32 cellular contexts compared by ENCODE assay signal in the genomic region with DNA sequence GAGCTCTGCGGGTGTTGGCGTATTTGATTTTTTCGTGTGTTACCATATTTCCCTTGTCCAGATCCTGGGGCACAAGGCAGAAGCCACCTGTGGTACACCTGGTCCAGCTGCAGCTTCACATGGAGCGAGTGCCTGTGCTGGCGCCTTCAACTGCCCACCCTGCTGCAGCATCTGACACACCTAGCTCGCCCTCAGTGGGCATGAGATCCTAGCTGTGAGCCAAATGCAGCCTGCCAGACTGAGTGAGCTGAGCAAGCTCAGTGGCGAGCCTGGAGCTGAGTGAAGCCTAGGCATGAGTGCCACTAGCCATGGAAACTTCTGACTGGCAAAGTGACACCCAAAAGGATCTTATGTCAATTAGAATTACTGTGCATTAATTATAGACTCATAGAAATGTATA.
"Had no signal": no experiment of that assay in that cellular context is flagged by ENCODE, and none has a peak within 500 bp of the region (broad histone marks: within the 10 kb centered on the region; RNA-seq: fewer than 3 reads in every experiment).

No MANE protein-coding gene starts in this region.

- DNase-seq: activated effector memory CD4-positive, alpha-beta T cell treated with anti-CD3 and anti-CD28 coated beads, Interleukin-2, amount 50 U/mL, for 16 hours; activated effector memory CD4-positive, alpha-beta T cell treated with Interleukin-2 at 50 U/mL for 16 hours; activated gamma-delta T cell; activated gamma-delta T cell treated with Interleukin-2 at 50 U/mL for 16 hours; activated naive CD4-positive, alpha-beta T cell; activated naive CD4-positive, alpha-beta T cell treated with anti-CD3 and anti-CD28 coated beads for 36 hours; activated naive CD4-positive, alpha-beta T cell treated with anti-CD3 and anti-CD28 coated beads, Interleukin-2, amount 10 ng/mL, durations not matched to agents 7 days and 5 days; activated naive CD4-positive, alpha-beta T cell treated with anti-CD3 and anti-CD28 coated beads, Interleukin-2, amount 50 U/mL, for 16 hours; activated naive CD4-positive, alpha-beta T cell treated with Interleukin-2 at 50 U/mL for 16 hours; activated naive CD8-positive, alpha-beta T cell treated with anti-CD3 and anti-CD28 coated beads for 36 hours; activated naive CD8-positive, alpha-beta T cell treated with anti-CD3 and anti-CD28 coated beads, Interleukin-2, amount 10 ng/mL, durations not matched to agents 7 days and 5 days; activated naive CD8-positive, alpha-beta T cell treated with anti-CD3 and anti-CD28 coated beads, Interleukin-2, amount 50 U/mL, for 24 hours; activated T-cell treated with anti-CD3 and anti-CD28 coated beads, Interleukin-2, amount 50 U/mL, for 1 hour; activated T-cell treated with anti-CD3 and anti-CD28 coated beads, Interleukin-2, amount 50 U/mL, for 24 hours; activated T-cell treated with anti-CD3 and anti-CD28 coated beads, Interleukin-2, amount 50 U/mL, for 4 hours; activated T-cell treated with anti-CD3 and anti-CD28 coated beads, Interleukin-2, amount 50 U/mL, for 48 hours; activated T-cell treated with anti-CD3 and anti-CD28 coated beads, Interleukin-2, amount 50 U/mL, for 72 hours; adrenal gland; amniotic stem cell; amygdala; anterior cingulate cortex; aorta; body of pancreas; brain microvascular endothelial cell; caudate nucleus; central memory CD4-positive, alpha-beta T cell; cerebellar nuclear complex had no signal

- ATAC-seq: activated naive CD4-positive, alpha-beta T cell treated with anti-CD3 and anti-CD28 coated beads, Interleukin-2, amount 50 U/mL, for 72 hours; activated naive CD8-positive, alpha-beta T cell treated with anti-CD3 and anti-CD28 coated beads, Interleukin-2, amount 50 U/mL, for 24 hours; activated T-cell treated with anti-CD3 and anti-CD28 coated beads, Interleukin-2, amount 50 U/mL, for 4 hours; activated T-cell treated with anti-CD3 and anti-CD28 coated beads, Interleukin-2, amount 50 U/mL, for 72 hours; activated T-helper 17 cell treated with anti-CD3 and anti-CD28 coated beads, Interleukin-2, amount 50 U/mL, for 72 hours; body of pancreas had no signal

- H3K27me3 ChIP-seq: adrenal gland, ascending aorta, body of pancreas, brain microvascular endothelial cell, breast epithelium, cardiac muscle cell had no signal

- H3K27ac ChIP-seq: adrenal gland, ascending aorta, body of pancreas, brain microvascular endothelial cell, breast epithelium, cardiac muscle cell had no signal

- H3K36me3 ChIP-seq: adrenal gland, ascending aorta, brain microvascular endothelial cell, breast epithelium, cardiac muscle cell had no signal

- H3K9me3 ChIP-seq: body of pancreas had no signal

- H3K4me1 ChIP-seq: adrenal gland, ascending aorta, body of pancreas, breast epithelium had no signal

- H3K4me3 ChIP-seq: adrenal gland, ascending aorta, body of pancreas, breast epithelium, cardiac muscle cell had no signal
